Comparison of ENCODE assay signal across 8 cellular contexts in genomic region chr1:31705080-31705866, GRCh38. TPM values are rescaled to one million over a fixed set of nuclear protein-coding genes. Genes with fewer than 3 reads are reported as not detected.
DNase-seq lines count a peak whose midpoint lies in the region; ATAC-seq and TF ChIP-seq lines count a peak whose summit lies in the region.

No MANE protein-coding gene starts in this region.

- intact Hi-C loops in PC-3 (cut with micrococcal nuclease): no loop called here
- intact Hi-C loops in left cardiac atrium (cut with DNase I): no loop called here

- peak; percentile 10; the same call in 1 of the 2 replicates for ATAC-seq in PC-3
- ATAC-seq in left cardiac atrium: peak; percentile 17 to 39
- ATAC-seq in HG03378 (IDR thresholded peaks at IDR 0.05; ENCODE audit: unreplicated experiment): no peak

- CTCF ChIA-PET in PC-3 (lab: Charles Lee): interaction anchor here (0.6 to 1.5 kb wide), 5 partner anchors 35 to 84 kb away, joined by 3 to 12 read pairs (median 5); no protein-coding TSS in a partner anchor

- H3K27me3 ChIP-seq in PC-3 (ENCODE audit: low read length): no peaks in the 10 kb centered on the region

- peaks cover 40% of the 10 kb centered on the region for H3K4me1 ChIP-seq in PC-3 (ENCODE audit: insufficient read depth, low read length)

- peak overlapping the region; percentile 37; the same call in 1 of the 2 replicates for H2AFZ ChIP-seq in PC-3 (ENCODE audit: low read length)

- no peaks in the 10 kb centered on the region for H3K79me2 ChIP-seq in PC-3 (ENCODE audit: low read length)

- H3F3A ChIP-seq in PC-3 (ENCODE audit: low read length, unreplicated experiment): peaks cover 3% of the 10 kb centered on the region

- no peaks in the 10 kb centered on the region for H3K9me3 ChIP-seq in PC-3 (ENCODE audit: low read length)

- H3K36me3 ChIP-seq in PC-3 (ENCODE audit: low read depth, low read length): no peaks in the 10 kb centered on the region

- H3K9me2 ChIP-seq in PC-3 (replicated peaks; ENCODE audit: low read length): no peaks in the 10 kb centered on the region

- H3K4me3 ChIP-seq in PC-3 (ENCODE audit: low read length) (no peak overlapping the region), skeletal muscle cell (ENCODE audit: low read depth, low read length) (peak overlapping the region; percentile 65)

- H3K27ac ChIP-seq in PC-3 (ENCODE audit: low read length): no peak overlapping the region

- no peaks in the 10 kb centered on the region for H4K20me1 ChIP-seq in PC-3 (ENCODE audit: low read length)

- POLR2A ChIA-PET in PC-3 (lab: Charles Lee; ENCODE audit: unreplicated experiment): no interaction called here

- DNase-seq in GM03348 (ENCODE audit: low spot score): peak; percentile 77
- DNase-seq in PC-3: peak; percentile 49
- DNase-seq in activated gamma-delta T cell (lab: John Stamatoyannopoulos, UW): peak; percentile 40
- peak; percentile 63 for DNase-seq in left cardiac atrium
- no peak for DNase-seq in skeletal muscle cell (ENCODE audit: low read depth)
- no peak for DNase-seq in KG1 (lab: John Stamatoyannopoulos, UW)
- DNase-seq in NCI-H2196 (lab: John Stamatoyannopoulos, UW; ENCODE audit: unreplicated experiment): no peak

- no TSS peak for BruUV-seq in PC-3 (replicated peaks; lab: Mats Ljungman, UMichigan)

- no peak overlapping the region for H3K9ac ChIP-seq in PC-3 (ENCODE audit: low read length)

- H3K4me2 ChIP-seq in PC-3 (ENCODE audit: low read length): peak overlapping the region; percentile 47

- peak; percentile 40; the same call in 1 of the 2 replicates for TF ChIP-seq CTCF in PC-3 (conservative IDR thresholded peaks at IDR 0.05; ENCODE audit: low read depth, low read length)

RNA-seq across cellular contexts. Expression of gene COL16A1, which starts 1.5 kb away (rescaled TPM):
- 1.7 and 5.0 TPM in 2 replicates for total RNA-seq in PC-3 (2014; rRNA removed)
- 10 to 100 TPM; 19.8 to 27.5 TPM for total RNA-seq in left cardiac atrium

RNA-seq across cellular contexts. Expression of gene ADGRB2, which starts 58.9 kb away (rescaled TPM):
- 12.3 and 15.7 TPM in 2 replicates for total RNA-seq in PC-3 (2014; rRNA removed)
- total RNA-seq in left cardiac atrium: 10 to 100 TPM; 14.0 to 18.7 TPM

Comparison
In these comparisons a context has a peak if more than half of its experiments do, and no peak if none do; other contexts are left out.
1. DNase-seq: peak in GM03348 (single experiment), PC-3 (single experiment), activated gamma-delta T cell (single experiment) and left cardiac atrium (single experiment); none in skeletal muscle cell (single experiment), KG1 (single experiment) and NCI-H2196 (single experiment).